ENCODE assay signal across 15 cellular contexts in the genomic region with DNA sequence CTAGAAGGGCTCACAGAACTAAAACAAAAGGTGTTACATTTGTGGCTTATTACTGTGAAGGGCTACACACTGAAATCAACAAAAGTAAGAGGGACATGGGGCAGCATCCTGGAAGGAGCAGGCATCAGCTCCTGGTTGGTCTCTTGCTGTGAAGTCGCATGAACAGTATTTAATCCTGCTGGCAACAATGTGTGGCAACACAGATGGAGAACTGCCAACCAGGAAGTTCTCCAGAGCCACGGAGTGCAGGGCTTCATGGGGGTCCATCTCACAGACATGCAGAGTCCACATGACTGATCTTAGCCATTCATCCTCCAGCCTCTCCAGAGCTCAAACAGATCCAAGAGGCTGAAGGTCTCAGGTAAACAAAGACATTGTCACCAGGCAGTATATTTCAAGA. TPM values are rescaled to one million over a fixed set of nuclear protein-coding genes. Genes with fewer than 3 reads are reported as not detected.
DNase-seq lines count a peak whose midpoint lies in the region; ATAC-seq and TF ChIP-seq lines count a peak whose summit lies in the region.
"Had no signal": no experiment of that assay in that cellular context is flagged by ENCODE, and none has a peak within 500 bp of the region (broad histone marks: within the 10 kb centered on the region; RNA-seq: fewer than 3 reads in every experiment).

No MANE protein-coding gene starts in this region.

- POLR2A ChIA-PET in WTC11 (lab: Charles Lee), result no interaction called here

- no peaks in the 10 kb centered on the region for H3K9me3 ChIP-seq in lower lobe of right lung

- intact Hi-C loops in lower lobe of right lung (cut with DNase I) (no loop called here), sciatic nerve (cut with DNase I) (no loop called here), Right ventricle myocardium inferior (cut with DNase I) (no loop called here)

- CTCF ChIA-PET in WTC11 (lab: Charles Lee), result no interaction called here

- H3K4me3 Mint-ChIP-seq in WTC11, result no peak overlapping the region
- H3K4me3 Mint-ChIP-seq: CD4-positive, alpha-beta T cell had no signal

- DNase-seq in DMS79 treated with DMSO at 0.1 percent for 48 hours (lab: John Stamatoyannopoulos, UW), result peak; percentile 21
- DNase-seq in WTC11 (ENCODE audit: low spot score), result no peak
- peak; percentile 4 for DNase-seq in lower lobe of right lung
- peak; percentile 15 for DNase-seq in sciatic nerve (ENCODE audit: low spot score)
- DNase-seq in Right ventricle myocardium inferior (ENCODE audit: missing footprints), result no peak
- DNase-seq: Calu3; CD4-positive, alpha-beta T cell; DMS153; GF-D8 had no signal

- H3K36me3 Mint-ChIP-seq in WTC11, result peaks cover 3% of the 10 kb centered on the region; the same call in 1 of the 2 replicates

- H3K27me3 Mint-ChIP-seq in WTC11 (ENCODE audit: low read depth), result peaks cover 16% of the 10 kb centered on the region

- H3K27me3 ChIP-seq in lower lobe of right lung (ENCODE audit: low read depth), result peaks cover 14% of the 10 kb centered on the region

- H3K27ac Mint-ChIP-seq in WTC11, result no peak overlapping the region
- H3K27ac Mint-ChIP-seq: CD4-positive, alpha-beta T cell had no signal

- no peaks in the 10 kb centered on the region; the same call in 1 of the 2 replicates for H3K4me1 Mint-ChIP-seq in WTC11

- H3K9me3 Mint-ChIP-seq in WTC11, result peaks cover 9% of the 10 kb centered on the region

- no peak overlapping the region for H3K4me3 ChIP-seq in lower lobe of right lung
- H3K4me3 ChIP-seq: BLaER1 treated with 17β-estradiol and CSF1 and Interleukin-3, amounts not matched to agents 10 nM and 100 nM had no signal

- ATAC-seq in WTC11 (peak; percentile 41; the same call in 1 of the 2 replicates), lower lobe of right lung (no peak), sciatic nerve (no peak), HG03439 (IDR thresholded peaks at IDR 0.05; ENCODE audit: unreplicated experiment) (no peak), HG03520 (IDR thresholded peaks at IDR 0.05; ENCODE audit: unreplicated experiment) (no peak), HG02763 (IDR thresholded peaks at IDR 0.05; ENCODE audit: unreplicated experiment) (no peak), Right ventricle myocardium inferior (no peak)

- no peak overlapping the region for H3K27ac ChIP-seq in lower lobe of right lung
- H3K27ac ChIP-seq: BLaER1 treated with 17β-estradiol and CSF1 and Interleukin-3, amounts not matched to agents 10 nM and 100 nM; HL-60 had no signal

- H3K4me1 ChIP-seq in lower lobe of right lung, result no peaks in the 10 kb centered on the region
- H3K4me1 ChIP-seq: BLaER1 treated with 17β-estradiol and CSF1 and Interleukin-3, amounts not matched to agents 10 nM and 100 nM had no signal

- H3K36me3 ChIP-seq in lower lobe of right lung, result no peaks in the 10 kb centered on the region
- H3K36me3 ChIP-seq: BLaER1 treated with 17β-estradiol and CSF1 and Interleukin-3, amounts not matched to agents 10 nM and 100 nM had no signal

- TF ChIP-seq CTCF in WTC11 (IDR thresholded peaks at IDR 0.05) (no peak), lower lobe of right lung (IDR thresholded peaks at IDR 0.05) (no peak)

TF ChIP-seq in WTC11, 78 proteins besides CTCF, POLR2A, EP300 and RAD21 (continues in another document):
- TF ChIP-seq ZNF232 (CRISPR knock-in tag; IDR thresholded peaks at IDR 0.05) (no peak), TEAD4 (CRISPR knock-in tag; IDR thresholded peaks at IDR 0.05) (no peak), PRRX2 (CRISPR knock-in tag; IDR thresholded peaks at IDR 0.05) (no peak), ETV6 (CRISPR knock-in tag; IDR thresholded peaks at IDR 0.05) (no peak), ATF1 (CRISPR knock-in tag; IDR thresholded peaks at IDR 0.05) (no peak), ZNF317 (CRISPR knock-in tag; IDR thresholded peaks at IDR 0.05; ENCODE audit: borderline replicate concordance, low read depth) (no peak), CREB1 (CRISPR knock-in tag; IDR thresholded peaks at IDR 0.05) (no peak), KAT7 (CRISPR knock-in tag; IDR thresholded peaks at IDR 0.05; ENCODE audit: borderline replicate concordance) (no peak), TEAD1 (CRISPR knock-in tag; IDR thresholded peaks at IDR 0.05) (no peak), HMGA2 (CRISPR knock-in tag; IDR thresholded peaks at IDR 0.05) (no peak), MYBL2 (CRISPR knock-in tag; IDR thresholded peaks at IDR 0.05) (no peak), GRHL2 (CRISPR knock-in tag; IDR thresholded peaks at IDR 0.05; ENCODE audit: insufficient replicate concordance, severe bottlenecking) (no peak), ZNF219 (CRISPR knock-in tag; IDR thresholded peaks at IDR 0.05; ENCODE audit: borderline replicate concordance) (no peak)
- TF ChIP-seq, protein P1, sequence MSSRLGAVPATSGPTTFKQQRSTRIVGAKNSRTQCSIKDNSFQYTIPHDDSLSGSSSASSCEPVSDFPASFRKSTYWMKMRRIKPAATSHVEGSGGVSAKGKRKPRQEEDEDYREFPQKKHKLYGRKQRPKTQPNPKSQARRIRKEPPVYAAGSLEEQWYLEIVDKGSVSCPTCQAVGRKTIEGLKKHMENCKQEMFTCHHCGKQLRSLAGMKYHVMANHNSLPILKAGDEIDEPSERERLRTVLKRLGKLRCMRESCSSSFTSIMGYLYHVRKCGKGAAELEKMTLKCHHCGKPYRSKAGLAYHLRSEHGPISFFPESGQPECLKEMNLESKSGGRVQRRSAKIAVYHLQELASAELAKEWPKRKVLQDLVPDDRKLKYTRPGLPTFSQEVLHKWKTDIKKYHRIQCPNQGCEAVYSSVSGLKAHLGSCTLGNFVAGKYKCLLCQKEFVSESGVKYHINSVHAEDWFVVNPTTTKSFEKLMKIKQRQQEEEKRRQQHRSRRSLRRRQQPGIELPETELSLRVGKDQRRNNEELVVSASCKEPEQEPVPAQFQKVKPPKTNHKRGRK (CRISPR knock-in tag; IDR thresholded peaks at IDR 0.05; ENCODE audit: borderline replicate concordance), result no peak
- TF ChIP-seq, protein P2, sequence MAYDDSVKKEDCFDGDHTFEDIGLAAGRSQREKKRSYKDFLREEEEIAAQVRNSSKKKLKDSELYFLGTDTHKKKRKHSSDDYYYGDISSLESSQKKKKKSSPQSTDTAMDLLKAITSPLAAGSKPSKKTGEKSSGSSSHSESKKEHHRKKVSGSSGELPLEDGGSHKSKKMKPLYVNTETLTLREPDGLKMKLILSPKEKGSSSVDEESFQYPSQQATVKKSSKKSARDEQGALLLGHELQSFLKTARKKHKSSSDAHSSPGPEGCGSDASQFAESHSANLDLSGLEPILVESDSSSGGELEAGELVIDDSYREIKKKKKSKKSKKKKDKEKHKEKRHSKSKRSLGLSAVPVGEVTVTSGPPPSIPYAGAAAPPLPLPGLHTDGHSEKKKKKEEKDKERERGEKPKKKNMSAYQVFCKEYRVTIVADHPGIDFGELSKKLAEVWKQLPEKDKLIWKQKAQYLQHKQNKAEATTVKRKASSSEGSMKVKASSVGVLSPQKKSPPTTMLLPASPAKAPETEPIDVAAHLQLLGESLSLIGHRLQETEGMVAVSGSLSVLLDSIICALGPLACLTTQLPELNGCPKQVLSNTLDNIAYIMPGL (CRISPR knock-in tag; IDR thresholded peaks at IDR 0.05), result no peak
- TF ChIP-seq, protein P3, sequence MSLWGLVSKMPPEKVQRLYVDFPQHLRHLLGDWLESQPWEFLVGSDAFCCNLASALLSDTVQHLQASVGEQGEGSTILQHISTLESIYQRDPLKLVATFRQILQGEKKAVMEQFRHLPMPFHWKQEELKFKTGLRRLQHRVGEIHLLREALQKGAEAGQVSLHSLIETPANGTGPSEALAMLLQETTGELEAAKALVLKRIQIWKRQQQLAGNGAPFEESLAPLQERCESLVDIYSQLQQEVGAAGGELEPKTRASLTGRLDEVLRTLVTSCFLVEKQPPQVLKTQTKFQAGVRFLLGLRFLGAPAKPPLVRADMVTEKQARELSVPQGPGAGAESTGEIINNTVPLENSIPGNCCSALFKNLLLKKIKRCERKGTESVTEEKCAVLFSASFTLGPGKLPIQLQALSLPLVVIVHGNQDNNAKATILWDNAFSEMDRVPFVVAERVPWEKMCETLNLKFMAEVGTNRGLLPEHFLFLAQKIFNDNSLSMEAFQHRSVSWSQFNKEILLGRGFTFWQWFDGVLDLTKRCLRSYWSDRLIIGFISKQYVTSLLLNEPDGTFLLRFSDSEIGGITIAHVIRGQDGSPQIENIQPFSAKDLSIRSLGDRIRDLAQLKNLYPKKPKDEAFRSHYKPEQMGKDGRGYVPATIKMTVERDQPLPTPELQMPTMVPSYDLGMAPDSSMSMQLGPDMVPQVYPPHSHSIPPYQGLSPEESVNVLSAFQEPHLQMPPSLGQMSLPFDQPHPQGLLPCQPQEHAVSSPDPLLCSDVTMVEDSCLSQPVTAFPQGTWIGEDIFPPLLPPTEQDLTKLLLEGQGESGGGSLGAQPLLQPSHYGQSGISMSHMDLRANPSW (CRISPR knock-in tag; conservative IDR thresholded peaks at IDR 0.05; ENCODE audit: low read depth), result no peak

RNA-seq across cellular contexts. Expression of a gene that starts 32.8 kb away (rescaled TPM):
- not detected in 3 replicates for total RNA-seq in WTC11 (2021)
- not detected for total RNA-seq in lower lobe of right lung
- total RNA-seq in sciatic nerve, result not detected
- total RNA-seq in Right ventricle myocardium inferior, result not detected
- total RNA-seq: Calu3; CD4-positive, alpha-beta T cell; H4 had no signal

Comparison
In these comparisons a context has a peak if more than half of its experiments do, and no peak if none do; other contexts are left out.
1. DNase-seq: peak in DMS79 treated with DMSO at 0.1 percent for 48 hours (single experiment), lower lobe of right lung (single experiment) and sciatic nerve (single experiment); none in WTC11 (single experiment) and Right ventricle myocardium inferior (single experiment).